Comparison of ENCODE assay signal across 1 cellular context in genomic region chr3:37642959-37643598, GRCh38.
TF ChIP-seq lines count a peak whose summit lies in the region.

No MANE protein-coding gene starts in this region.

TF ChIP-seq in K562, 482 proteins besides CTCF, POLR2A, EP300 and RAD21 (continued from another document and continues in another):
- TF ChIP-seq TAF15 (IDR thresholded peaks at IDR 0.05; ENCODE audit: low read depth, low read length) (no peak), TCF7 (IDR thresholded peaks at IDR 0.05; ENCODE audit: borderline replicate concordance) (no peak), RAD51 (IDR thresholded peaks at IDR 0.05; ENCODE audit: borderline replicate concordance, low read depth) (no peak), TAF1 (IDR thresholded peaks at IDR 0.05; ENCODE audit: control insufficient read depth, extremely low read depth, insufficient read depth, low read length, severe bottlenecking) (no peak), TRIM24 (IDR thresholded peaks at IDR 0.05) (peak in 1 of 2 experiments; percentile 28; a peak in 1 of 4 replicates), MAFK (IDR thresholded peaks at IDR 0.05; ENCODE audit: low read length) (no peak), JUND (IDR thresholded peaks at IDR 0.05; ENCODE audit: borderline replicate concordance, low read depth, low read length) (no peak), JUND (tag; IDR thresholded peaks at IDR 0.05; ENCODE audit: borderline replicate concordance, low read depth, low read length) (peak; percentile 62; the same call in 1 of the 3 replicates), ZNF140 (CRISPR knock-in tag; IDR thresholded peaks at IDR 0.05) (no peak), ARID1B (IDR thresholded peaks at IDR 0.05) (peak; percentile 67), RBM15 (IDR thresholded peaks at IDR 0.05; ENCODE audit: insufficient read depth, low read length) (no peak), ZNF408 (CRISPR knock-in tag; IDR thresholded peaks at IDR 0.05; ENCODE audit: low read depth) (no peak), CREB1 (IDR thresholded peaks at IDR 0.05) (no peak), CREB1 (CRISPR knock-in tag; IDR thresholded peaks at IDR 0.05) (no peak), BCLAF1 (IDR thresholded peaks at IDR 0.05; ENCODE audit: borderline replicate concordance in 1 of 2, control insufficient read depth in 1 of 2, low read depth in 2 of 2, low read length in 1 of 2) (0 out of 4 replicates have a peak, but pooled peaks of 1 of the 2 experiments have one; percentile 33), SMAD4 (CRISPR knock-in tag; conservative IDR thresholded peaks at IDR 0.05) (peak; percentile 72), NFE2 (IDR thresholded peaks at IDR 0.05; ENCODE audit: low read depth) (no peak), NR2C1 (IDR thresholded peaks at IDR 0.05) (no peak), NR2C1 (tag; IDR thresholded peaks at IDR 0.05) (peak; percentile 59), ZNF253 (CRISPR knock-in tag; conservative IDR thresholded peaks at IDR 0.05) (no peak), TARDBP (IDR thresholded peaks at IDR 0.05) (no peak), HINFP (tag; conservative IDR thresholded peaks at IDR 0.05; ENCODE audit: low read depth) (peak; percentile 4; the same call in 1 of the 2 replicates), ZNF699 (CRISPR knock-in tag; IDR thresholded peaks at IDR 0.05; ENCODE audit: insufficient replicate concordance) (no peak)
- TF ChIP-seq, protein P1, sequence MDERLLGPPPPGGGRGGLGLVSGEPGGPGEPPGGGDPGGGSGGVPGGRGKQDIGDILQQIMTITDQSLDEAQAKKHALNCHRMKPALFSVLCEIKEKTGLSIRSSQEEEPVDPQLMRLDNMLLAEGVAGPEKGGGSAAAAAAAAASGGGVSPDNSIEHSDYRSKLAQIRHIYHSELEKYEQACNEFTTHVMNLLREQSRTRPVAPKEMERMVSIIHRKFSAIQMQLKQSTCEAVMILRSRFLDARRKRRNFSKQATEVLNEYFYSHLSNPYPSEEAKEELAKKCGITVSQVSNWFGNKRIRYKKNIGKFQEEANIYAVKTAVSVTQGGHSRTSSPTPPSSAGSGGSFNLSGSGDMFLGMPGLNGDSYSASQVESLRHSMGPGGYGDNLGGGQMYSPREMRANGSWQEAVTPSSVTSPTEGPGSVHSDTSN (CRISPR knock-in tag; IDR thresholded peaks at IDR 0.05; ENCODE audit: low read depth) = no peak
- TF ChIP-seq, protein P1 (tag; conservative IDR thresholded peaks at IDR 0.05; ENCODE audit: low read depth) = 0 out of 2 replicates have a peak, but pooled peaks have one; percentile 16
- TF ChIP-seq, protein P2, sequence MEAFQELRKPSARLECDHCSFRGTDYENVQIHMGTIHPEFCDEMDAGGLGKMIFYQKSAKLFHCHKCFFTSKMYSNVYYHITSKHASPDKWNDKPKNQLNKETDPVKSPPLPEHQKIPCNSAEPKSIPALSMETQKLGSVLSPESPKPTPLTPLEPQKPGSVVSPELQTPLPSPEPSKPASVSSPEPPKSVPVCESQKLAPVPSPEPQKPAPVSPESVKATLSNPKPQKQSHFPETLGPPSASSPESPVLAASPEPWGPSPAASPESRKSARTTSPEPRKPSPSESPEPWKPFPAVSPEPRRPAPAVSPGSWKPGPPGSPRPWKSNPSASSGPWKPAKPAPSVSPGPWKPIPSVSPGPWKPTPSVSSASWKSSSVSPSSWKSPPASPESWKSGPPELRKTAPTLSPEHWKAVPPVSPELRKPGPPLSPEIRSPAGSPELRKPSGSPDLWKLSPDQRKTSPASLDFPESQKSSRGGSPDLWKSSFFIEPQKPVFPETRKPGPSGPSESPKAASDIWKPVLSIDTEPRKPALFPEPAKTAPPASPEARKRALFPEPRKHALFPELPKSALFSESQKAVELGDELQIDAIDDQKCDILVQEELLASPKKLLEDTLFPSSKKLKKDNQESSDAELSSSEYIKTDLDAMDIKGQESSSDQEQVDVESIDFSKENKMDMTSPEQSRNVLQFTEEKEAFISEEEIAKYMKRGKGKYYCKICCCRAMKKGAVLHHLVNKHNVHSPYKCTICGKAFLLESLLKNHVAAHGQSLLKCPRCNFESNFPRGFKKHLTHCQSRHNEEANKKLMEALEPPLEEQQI (IDR thresholded peaks at IDR 0.05) = no peak
- TF ChIP-seq, protein P3, sequence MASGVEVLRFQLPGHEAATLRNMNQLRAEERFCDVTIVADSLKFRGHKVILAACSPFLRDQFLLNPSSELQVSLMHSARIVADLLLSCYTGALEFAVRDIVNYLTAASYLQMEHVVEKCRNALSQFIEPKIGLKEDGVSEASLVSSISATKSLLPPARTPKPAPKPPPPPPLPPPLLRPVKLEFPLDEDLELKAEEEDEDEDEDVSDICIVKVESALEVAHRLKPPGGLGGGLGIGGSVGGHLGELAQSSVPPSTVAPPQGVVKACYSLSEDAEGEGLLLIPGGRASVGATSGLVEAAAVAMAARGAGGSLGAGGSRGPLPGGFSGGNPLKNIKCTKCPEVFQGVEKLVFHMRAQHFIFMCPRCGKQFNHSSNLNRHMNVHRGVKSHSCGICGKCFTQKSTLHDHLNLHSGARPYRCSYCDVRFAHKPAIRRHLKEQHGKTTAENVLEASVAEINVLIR (CRISPR knock-in tag; IDR thresholded peaks at IDR 0.05) = 0 out of 2 replicates have a peak, but pooled peaks have one; percentile 11
- TF ChIP-seq, protein P4, sequence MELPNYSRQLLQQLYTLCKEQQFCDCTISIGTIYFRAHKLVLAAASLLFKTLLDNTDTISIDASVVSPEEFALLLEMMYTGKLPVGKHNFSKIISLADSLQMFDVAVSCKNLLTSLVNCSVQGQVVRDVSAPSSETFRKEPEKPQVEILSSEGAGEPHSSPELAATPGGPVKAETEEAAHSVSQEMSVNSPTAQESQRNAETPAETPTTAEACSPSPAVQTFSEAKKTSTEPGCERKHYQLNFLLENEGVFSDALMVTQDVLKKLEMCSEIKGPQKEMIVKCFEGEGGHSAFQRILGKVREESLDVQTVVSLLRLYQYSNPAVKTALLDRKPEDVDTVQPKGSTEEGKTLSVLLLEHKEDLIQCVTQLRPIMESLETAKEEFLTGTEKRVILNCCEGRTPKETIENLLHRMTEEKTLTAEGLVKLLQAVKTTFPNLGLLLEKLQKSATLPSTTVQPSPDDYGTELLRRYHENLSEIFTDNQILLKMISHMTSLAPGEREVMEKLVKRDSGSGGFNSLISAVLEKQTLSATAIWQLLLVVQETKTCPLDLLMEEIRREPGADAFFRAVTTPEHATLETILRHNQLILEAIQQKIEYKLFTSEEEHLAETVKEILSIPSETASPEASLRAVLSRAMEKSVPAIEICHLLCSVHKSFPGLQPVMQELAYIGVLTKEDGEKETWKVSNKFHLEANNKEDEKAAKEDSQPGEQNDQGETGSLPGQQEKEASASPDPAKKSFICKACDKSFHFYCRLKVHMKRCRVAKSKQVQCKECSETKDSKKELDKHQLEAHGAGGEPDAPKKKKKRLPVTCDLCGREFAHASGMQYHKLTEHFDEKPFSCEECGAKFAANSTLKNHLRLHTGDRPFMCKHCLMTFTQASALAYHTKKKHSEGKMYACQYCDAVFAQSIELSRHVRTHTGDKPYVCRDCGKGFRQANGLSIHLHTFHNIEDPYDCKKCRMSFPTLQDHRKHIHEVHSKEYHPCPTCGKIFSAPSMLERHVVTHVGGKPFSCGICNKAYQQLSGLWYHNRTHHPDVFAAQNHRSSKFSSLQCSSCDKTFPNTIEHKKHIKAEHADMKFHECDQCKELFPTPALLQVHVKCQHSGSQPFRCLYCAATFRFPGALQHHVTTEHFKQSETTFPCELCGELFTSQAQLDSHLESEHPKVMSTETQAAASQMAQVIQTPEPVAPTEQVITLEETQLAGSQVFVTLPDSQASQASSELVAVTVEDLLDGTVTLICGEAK (IDR thresholded peaks at IDR 0.05) = no peak
- TF ChIP-seq, protein P4 (CRISPR knock-in tag; IDR thresholded peaks at IDR 0.05) = no peak
- TF ChIP-seq, protein P5, sequence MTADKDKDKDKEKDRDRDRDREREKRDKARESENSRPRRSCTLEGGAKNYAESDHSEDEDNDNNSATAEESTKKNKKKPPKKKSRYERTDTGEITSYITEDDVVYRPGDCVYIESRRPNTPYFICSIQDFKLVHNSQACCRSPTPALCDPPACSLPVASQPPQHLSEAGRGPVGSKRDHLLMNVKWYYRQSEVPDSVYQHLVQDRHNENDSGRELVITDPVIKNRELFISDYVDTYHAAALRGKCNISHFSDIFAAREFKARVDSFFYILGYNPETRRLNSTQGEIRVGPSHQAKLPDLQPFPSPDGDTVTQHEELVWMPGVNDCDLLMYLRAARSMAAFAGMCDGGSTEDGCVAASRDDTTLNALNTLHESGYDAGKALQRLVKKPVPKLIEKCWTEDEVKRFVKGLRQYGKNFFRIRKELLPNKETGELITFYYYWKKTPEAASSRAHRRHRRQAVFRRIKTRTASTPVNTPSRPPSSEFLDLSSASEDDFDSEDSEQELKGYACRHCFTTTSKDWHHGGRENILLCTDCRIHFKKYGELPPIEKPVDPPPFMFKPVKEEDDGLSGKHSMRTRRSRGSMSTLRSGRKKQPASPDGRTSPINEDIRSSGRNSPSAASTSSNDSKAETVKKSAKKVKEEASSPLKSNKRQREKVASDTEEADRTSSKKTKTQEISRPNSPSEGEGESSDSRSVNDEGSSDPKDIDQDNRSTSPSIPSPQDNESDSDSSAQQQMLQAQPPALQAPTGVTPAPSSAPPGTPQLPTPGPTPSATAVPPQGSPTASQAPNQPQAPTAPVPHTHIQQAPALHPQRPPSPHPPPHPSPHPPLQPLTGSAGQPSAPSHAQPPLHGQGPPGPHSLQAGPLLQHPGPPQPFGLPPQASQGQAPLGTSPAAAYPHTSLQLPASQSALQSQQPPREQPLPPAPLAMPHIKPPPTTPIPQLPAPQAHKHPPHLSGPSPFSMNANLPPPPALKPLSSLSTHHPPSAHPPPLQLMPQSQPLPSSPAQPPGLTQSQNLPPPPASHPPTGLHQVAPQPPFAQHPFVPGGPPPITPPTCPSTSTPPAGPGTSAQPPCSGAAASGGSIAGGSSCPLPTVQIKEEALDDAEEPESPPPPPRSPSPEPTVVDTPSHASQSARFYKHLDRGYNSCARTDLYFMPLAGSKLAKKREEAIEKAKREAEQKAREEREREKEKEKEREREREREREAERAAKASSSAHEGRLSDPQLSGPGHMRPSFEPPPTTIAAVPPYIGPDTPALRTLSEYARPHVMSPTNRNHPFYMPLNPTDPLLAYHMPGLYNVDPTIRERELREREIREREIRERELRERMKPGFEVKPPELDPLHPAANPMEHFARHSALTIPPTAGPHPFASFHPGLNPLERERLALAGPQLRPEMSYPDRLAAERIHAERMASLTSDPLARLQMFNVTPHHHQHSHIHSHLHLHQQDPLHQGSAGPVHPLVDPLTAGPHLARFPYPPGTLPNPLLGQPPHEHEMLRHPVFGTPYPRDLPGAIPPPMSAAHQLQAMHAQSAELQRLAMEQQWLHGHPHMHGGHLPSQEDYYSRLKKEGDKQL (CRISPR knock-in tag; IDR thresholded peaks at IDR 0.05; ENCODE audit: borderline replicate concordance) = no peak
